Comparison of ENCODE assay signal across 17 cellular contexts in genomic region chr2:164835302-164835701, GRCh38. TPM values are rescaled to one million over a fixed set of nuclear protein-coding genes. Genes with fewer than 3 reads are reported as not detected.
"Had no signal": no experiment of that assay in that cellular context is flagged by ENCODE, and none has a peak within 500 bp of the region (broad histone marks: within the 10 kb centered on the region; RNA-seq: fewer than 3 reads in every experiment).

No MANE protein-coding gene starts in this region.

- ATAC-seq: activated T-helper 17 cell treated with anti-CD3 and anti-CD28 coated beads, Interleukin-2, amount 50 U/mL, for 72 hours; left cardiac atrium; sciatic nerve had no signal

- H3K9me3 ChIP-seq: esophagus squamous epithelium, spleen had no signal

- H3K27ac Mint-ChIP-seq: activated CD4-positive, alpha-beta T cell treated with anti-CD3 and anti-CD28 coated beads, Interleukin-2, amount 10 ng/mL, durations not matched to agents 24 days and 14 days; activated naive CD4-positive, alpha-beta T cell treated with anti-CD3 and anti-CD28 coated beads, Interleukin-2, amount 10 ng/mL, durations not matched to agents 7 days and 5 days; activated T-helper 17 cell treated with anti-CD3 and anti-CD28 coated beads, Interleukin-2, amount 50 U/mL, for 72 hours; immature natural killer cell; nephron had no signal

- H3K27ac ChIP-seq: cardiac muscle cell, spleen, WERI-Rb-1 had no signal

- H3K4me1 Mint-ChIP-seq: activated CD4-positive, alpha-beta T cell treated with anti-CD3 and anti-CD28 coated beads, Interleukin-2, amount 10 ng/mL, durations not matched to agents 24 days and 14 days; activated T-helper 17 cell treated with anti-CD3 and anti-CD28 coated beads, Interleukin-2, amount 50 U/mL, for 72 hours had no signal

- H3K9me3 Mint-ChIP-seq: activated CD4-positive, alpha-beta T cell treated with anti-CD3 and anti-CD28 coated beads, Interleukin-2, amount 10 ng/mL, durations not matched to agents 24 days and 14 days; activated naive CD4-positive, alpha-beta T cell treated with anti-CD3 and anti-CD28 coated beads, Interleukin-2, amount 10 ng/mL, durations not matched to agents 7 days and 5 days; activated T-helper 17 cell treated with anti-CD3 and anti-CD28 coated beads, Interleukin-2, amount 50 U/mL, for 72 hours; nephron had no signal

- DNase-seq: activated CD4-positive, alpha-beta T cell treated with anti-CD3 and anti-CD28 coated beads, Interleukin-2, amount 10 ng/mL, durations not matched to agents 24 days and 14 days; activated naive CD4-positive, alpha-beta T cell treated with anti-CD3 and anti-CD28 coated beads, Interleukin-2, amount 10 ng/mL, durations not matched to agents 7 days and 5 days; esophagus squamous epithelium; foreskin fibroblast; glutamatergic neuron; immature natural killer cell; left cardiac atrium; occipital lobe; spleen; stimulated activated CD4-positive, alpha-beta T cell treated with anti-CD3 and anti-CD28 coated beads, Interleukin-1b, Interleukin-23, amount 100 ng/mL, for 48 hours; stimulated activated naive CD4-positive, alpha-beta T cell; T1000; WERI-Rb-1 had no signal

- H3K4me3 ChIP-seq: cardiac muscle cell, esophagus squamous epithelium, spleen had no signal

- H3K4me3 Mint-ChIP-seq: activated CD4-positive, alpha-beta T cell treated with anti-CD3 and anti-CD28 coated beads, Interleukin-2, amount 10 ng/mL, durations not matched to agents 24 days and 14 days; activated naive CD4-positive, alpha-beta T cell treated with anti-CD3 and anti-CD28 coated beads, Interleukin-2, amount 10 ng/mL, durations not matched to agents 7 days and 5 days; activated T-helper 17 cell treated with anti-CD3 and anti-CD28 coated beads, Interleukin-2, amount 50 U/mL, for 72 hours; immature natural killer cell; nephron had no signal

- H3K27me3 ChIP-seq: cardiac muscle cell, esophagus squamous epithelium had no signal

- H3K36me3 ChIP-seq: cardiac muscle cell, esophagus squamous epithelium, spleen, WERI-Rb-1 had no signal

RNA-seq across cellular contexts. Expression of gene COBLL1, which starts 6.3 kb away (rescaled TPM):
- total RNA-seq: activated CD4-positive, alpha-beta T cell treated with anti-CD3 and anti-CD28 coated beads, Interleukin-2, amount 10 ng/mL, durations not matched to agents 24 days and 14 days had no signal
